ENCODE assay signal across 1 cellular context in the genomic region with DNA sequence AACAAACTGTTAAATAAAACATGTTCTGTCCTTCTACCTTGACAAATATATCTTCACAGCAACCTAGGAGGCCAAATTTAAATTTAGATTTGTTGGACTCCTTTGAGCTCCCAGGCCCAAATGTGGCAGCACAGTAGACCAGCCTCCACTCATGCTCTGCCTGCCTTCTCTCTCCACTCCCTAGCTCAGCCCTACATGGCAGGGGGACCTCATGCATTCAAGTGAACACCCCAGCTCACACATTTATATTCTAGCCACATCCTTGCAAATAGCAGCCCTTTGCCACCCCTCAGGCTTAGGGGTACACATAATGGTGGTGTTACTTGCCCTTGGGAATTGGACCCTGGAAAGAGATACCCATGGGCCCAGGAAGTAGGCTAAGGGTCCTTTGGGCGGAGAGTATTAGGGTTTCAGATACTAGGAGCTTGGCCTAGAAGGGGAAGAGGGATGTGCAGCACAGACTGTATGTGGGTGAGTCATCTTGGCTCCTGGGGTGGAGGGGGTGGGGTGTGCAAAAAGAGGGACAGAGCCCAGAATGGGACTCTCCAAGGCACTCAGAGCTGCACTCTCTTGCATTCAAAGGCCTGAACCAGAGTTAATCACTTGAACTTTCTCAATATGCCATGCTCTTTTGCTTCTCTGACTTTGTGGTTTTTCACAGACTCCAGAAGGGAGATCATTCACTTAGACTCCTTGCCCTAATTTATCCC.
TF ChIP-seq lines count a peak whose summit lies in the region.

No MANE protein-coding gene starts in this region.

TF ChIP-seq in HEK293, 187 proteins besides CTCF, POLR2A, EP300 and RAD21 (continued from another document):
- TF ChIP-seq, protein P1, sequence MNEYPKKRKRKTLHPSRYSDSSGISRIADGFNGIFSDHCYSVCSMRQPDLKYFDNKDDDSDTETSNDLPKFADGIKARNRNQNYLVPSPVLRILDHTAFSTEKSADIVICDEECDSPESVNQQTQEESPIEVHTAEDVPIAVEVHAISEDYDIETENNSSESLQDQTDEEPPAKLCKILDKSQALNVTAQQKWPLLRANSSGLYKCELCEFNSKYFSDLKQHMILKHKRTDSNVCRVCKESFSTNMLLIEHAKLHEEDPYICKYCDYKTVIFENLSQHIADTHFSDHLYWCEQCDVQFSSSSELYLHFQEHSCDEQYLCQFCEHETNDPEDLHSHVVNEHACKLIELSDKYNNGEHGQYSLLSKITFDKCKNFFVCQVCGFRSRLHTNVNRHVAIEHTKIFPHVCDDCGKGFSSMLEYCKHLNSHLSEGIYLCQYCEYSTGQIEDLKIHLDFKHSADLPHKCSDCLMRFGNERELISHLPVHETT (tag by site-specific recombination; IDR thresholded peaks at IDR 0.05): no peak
